ENCODE assay signal across 33 cellular contexts in genomic region chr11:24153337-24153736, GRCh38.
"Had no signal": no experiment of that assay in that cellular context is flagged by ENCODE, and none has a peak within 500 bp of the region (broad histone marks: within the 10 kb centered on the region; RNA-seq: fewer than 3 reads in every experiment).

No MANE protein-coding gene starts in this region.

- H3K27me3 ChIP-seq: adrenal gland, body of pancreas, brain microvascular endothelial cell, breast epithelium had no signal

- ATAC-seq: activated CD8-positive, alpha-beta T cell treated with anti-CD3 and anti-CD28 coated beads for 36 hours; body of pancreas had no signal

- H3K27ac ChIP-seq: adrenal gland, body of pancreas, brain microvascular endothelial cell, breast epithelium, VCaP had no signal

- H3K36me3 ChIP-seq: adrenal gland, brain microvascular endothelial cell, breast epithelium had no signal

- H3K4me1 ChIP-seq: adrenal gland, body of pancreas, breast epithelium had no signal

- H3K27ac Mint-ChIP-seq: activated B cell treated with CpG ODN at 0.5 μM for 24 hours; activated CD4-positive, alpha-beta memory T cell treated with anti-CD3 and anti-CD28 coated beads for 36 hours; activated CD4-positive, alpha-beta T cell treated with anti-CD3 and anti-CD28 coated beads, Interleukin-2, amount 10 ng/mL, durations not matched to agents 24 days and 14 days; activated CD8-positive, alpha-beta T cell treated with anti-CD3 and anti-CD28 coated beads for 36 hours; activated naive CD4-positive, alpha-beta T cell treated with anti-CD3 and anti-CD28 coated beads, Interleukin-2, amount 10 ng/mL, durations not matched to agents 7 days and 5 days; activated naive CD4-positive, alpha-beta T cell treated with anti-CD3 and anti-CD28 coated beads, Interleukin-2, amount 50 U/mL, for 24 hours; activated naive CD8-positive, alpha-beta T cell treated with anti-CD3 and anti-CD28 coated beads for 36 hours; activated T-cell treated with anti-CD3 and anti-CD28 coated beads, Interleukin-2, amount 50 U/mL, for 24 hours; activated T-helper 2 cell treated with anti-CD3 and anti-CD28 coated beads, Interferon-gamma antibody, Interleukin-2, Interleukin-4, amounts not matched to agents 10 μg/mL and 5 μg/mL and 100 μg/mL, durations not matched to agents 14 hours and 24 hours and 36 hours; T-helper 1 cell treated with Interleukin-12 subunit alpha and Interleukin-12 subunit beta and Interleukin-4 antibody, amounts not matched to agents 30 μg/mL and 1 μg/mL, for 36 hours; T-helper 2 cell treated with Interferon-gamma antibody and Interleukin-4, amounts not matched to agents 5 μg/mL and 100 μg/mL, for 36 hours had no signal

- FAIRE-seq: astrocyte, TTC549 had no signal

- H3K9me3 Mint-ChIP-seq: activated B cell treated with CpG ODN at 0.5 μM for 24 hours; activated naive CD4-positive, alpha-beta T cell treated with anti-CD3 and anti-CD28 coated beads, Interleukin-2, amount 50 U/mL, for 24 hours had no signal

- DNase-seq: activated B cell treated with CpG ODN at 0.5 μM for 24 hours; activated CD4-positive, alpha-beta memory T cell treated with anti-CD3 and anti-CD28 coated beads for 36 hours; activated CD4-positive, alpha-beta T cell treated with anti-CD3 and anti-CD28 coated beads for 4 hours; activated CD4-positive, alpha-beta T cell treated with anti-CD3 and anti-CD28 coated beads, Interleukin-2, amount 10 ng/mL, durations not matched to agents 24 days and 14 days; activated CD4-positive, alpha-beta T cell treated with anti-CD3 and anti-CD28 coated beads, Interleukin-2, amount 50 U/mL, for 1 hour; activated CD4-positive, alpha-beta T cell treated with anti-CD3 and anti-CD28 coated beads, Interleukin-2, amount 50 U/mL, for 4 hours; activated CD4-positive, CD25-positive, alpha-beta regulatory T cell treated with anti-CD3 and anti-CD28 coated beads, Interleukin-2, amount 50 U/mL, for 72 hours; activated CD8-positive, alpha-beta memory T cell treated with anti-CD3 and anti-CD28 coated beads, Interleukin-2, amount 50 U/mL, for 48 hours; activated CD8-positive, alpha-beta T cell treated with anti-CD3 and anti-CD28 coated beads for 36 hours; activated effector memory CD4-positive, alpha-beta T cell treated with Interleukin-2 at 50 U/mL for 16 hours; activated gamma-delta T cell; activated naive CD4-positive, alpha-beta T cell treated with anti-CD3 and anti-CD28 coated beads, Interleukin-2, amount 10 ng/mL, durations not matched to agents 7 days and 5 days; activated naive CD4-positive, alpha-beta T cell treated with Interleukin-2 at 50 U/mL for 16 hours; activated naive CD8-positive, alpha-beta T cell treated with anti-CD3 and anti-CD28 coated beads for 36 hours; activated T-cell treated with anti-CD3 and anti-CD28 coated beads, Interleukin-2, amount 50 U/mL, for 24 hours; activated T-cell treated with anti-CD3 and anti-CD28 coated beads, Interleukin-2, amount 50 U/mL, for 48 hours; adrenal gland; amniotic stem cell; aorta; body of pancreas; brain microvascular endothelial cell; cerebellar nuclear complex; T-helper 1 cell; T-helper 2 cell; T-helper 9 cell had no signal

- H3K4me3 ChIP-seq: adrenal gland, body of pancreas, breast epithelium had no signal

- H3K36me3 Mint-ChIP-seq: activated CD4-positive, alpha-beta memory T cell treated with anti-CD3 and anti-CD28 coated beads for 36 hours; activated naive CD4-positive, alpha-beta T cell treated with anti-CD3 and anti-CD28 coated beads, Interleukin-2, amount 10 ng/mL, durations not matched to agents 7 days and 5 days; activated naive CD4-positive, alpha-beta T cell treated with anti-CD3 and anti-CD28 coated beads, Interleukin-2, amount 50 U/mL, for 24 hours; activated naive CD8-positive, alpha-beta T cell treated with anti-CD3 and anti-CD28 coated beads for 36 hours had no signal

- H3K9me3 ChIP-seq: adrenal gland, body of pancreas, breast epithelium had no signal
